Comparison of ENCODE assay signal across 1 cellular context in genomic region chr6:148392127-148392526, GRCh38. TPM values are rescaled to one million over a fixed set of nuclear protein-coding genes. Genes with fewer than 3 reads are reported as not detected.
"Had no signal": no experiment of that assay in that cellular context is flagged by ENCODE, and none has a peak within 500 bp of the region (broad histone marks: within the 10 kb centered on the region; RNA-seq: fewer than 3 reads in every experiment).

No MANE protein-coding gene starts in this region.

RNA-seq across cellular contexts. Expression of gene SASH1, which starts 49.5 kb away (rescaled TPM):
- total RNA-seq: OCI-LY7 had no signal
